Comparison of ENCODE assay signal across 7 cellular contexts in the genomic region with DNA sequence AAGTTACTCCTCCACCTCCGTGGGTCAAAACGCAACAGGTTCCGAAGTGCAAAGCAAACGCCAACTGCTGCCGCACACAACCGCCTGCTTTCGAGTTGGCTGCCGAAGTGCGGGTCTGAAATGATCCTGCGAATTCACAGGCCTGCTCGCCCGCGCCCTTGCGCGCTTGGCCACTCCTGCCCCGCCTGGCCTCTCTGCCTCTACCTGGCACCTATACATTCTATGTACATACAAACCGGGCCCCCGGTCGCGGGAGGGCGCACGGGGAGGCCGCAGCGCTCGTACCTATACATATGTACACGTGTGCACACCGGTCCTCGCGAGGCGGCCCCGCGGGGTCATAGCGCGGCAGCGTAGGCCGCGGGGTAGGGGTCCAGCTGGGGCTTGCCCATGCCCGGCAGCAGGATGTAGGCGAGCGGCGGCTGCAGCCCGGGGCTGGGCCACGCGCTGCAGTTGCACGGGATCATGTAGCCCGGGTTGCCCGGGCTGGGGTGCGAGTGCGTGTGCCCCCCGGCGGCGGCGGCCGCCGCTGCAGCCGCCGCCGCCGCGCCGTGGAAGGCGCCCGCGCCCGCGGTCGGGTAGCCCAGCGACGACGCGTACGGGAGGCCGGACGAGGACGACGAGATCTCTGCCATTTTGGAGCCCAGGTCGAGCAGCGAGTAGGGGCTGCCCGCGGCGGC. TPM values are rescaled to one million over a fixed set of nuclear protein-coding genes. Genes with fewer than 3 reads are reported as not detected.
A peak's percentile ranks its signal among the peaks of the same experiment; 100 is the strongest.
DNase-seq lines count a peak whose midpoint lies in the region; ATAC-seq, FAIRE-seq and TF ChIP-seq lines count a peak whose summit lies in the region.

No MANE protein-coding gene starts in this region.

- H3K4me3 ChIP-seq in GM12864 (ENCODE audit: low read depth, low read length) = peak overlapping the region; percentile 38
- H3K4me3 ChIP-seq in LNCaP clone FGC (ENCODE audit: low read depth, low read length) = no peak overlapping the region
- H3K4me3 ChIP-seq in K562 = no peak overlapping the region
- H3K4me3 ChIP-seq in naive thymus-derived CD4-positive, alpha-beta T cell (ENCODE audit: low read length) = no peak overlapping the region

- peaks cover 27 to 38% of the 10 kb centered on the region in 2 experiments; a peak in 4 of 5 replicates for H3K27me3 ChIP-seq in K562 (ENCODE audit: control insufficient read depth in 2 of 2, insufficient read depth in 2 of 2, low read length in 2 of 2)
- H3K27me3 ChIP-seq in naive thymus-derived CD4-positive, alpha-beta T cell (ENCODE audit: control insufficient read depth in 2 of 2, insufficient read depth in 2 of 2, low read length in 2 of 2) = peaks cover 4 to 44% of the 10 kb centered on the region in 2 donors

- no peak for TF ChIP-seq EP300 in K562 (IDR thresholded peaks at IDR 0.05; ENCODE audit: low read length)

- TF ChIP-seq RAD21 in K562 (CRISPR knock-in tag; conservative IDR thresholded peaks at IDR 0.05 in 1 of 2, IDR thresholded peaks at IDR 0.05 in 1 of 2) = peak in 1 of 2 experiments; percentile 13; a peak in 1 of 4 replicates

- H3K36me3 Mint-ChIP-seq in naive thymus-derived CD4-positive, alpha-beta T cell = peaks cover 0 to 9% (median 0%) of the 10 kb centered on the region in 5 donors

- intact Hi-C loops in K562 (cut with micrococcal nuclease) = loop anchor here (1.0 to 2.0 kb wide), 2 partner anchors 36 to 91 kb away; no protein-coding TSS in a partner anchor
- intact Hi-C loops in naive thymus-derived CD4-positive, alpha-beta T cell (cut with micrococcal nuclease) = no loop called here

- no peak for DNase-seq in GM12864 (ENCODE audit: low read depth)
- DNase-seq in LNCaP clone FGC (ENCODE audit: low read depth) = no peak
- DNase-seq in K562 (ENCODE audit: extremely low read depth in 1 of 4, low spot score in 3 of 4) = peak; percentile 21 to 62 (median 54)
- DNase-seq in naive thymus-derived CD4-positive, alpha-beta T cell = no peak
- no peak for DNase-seq in NAMALWA (ENCODE audit: low spot score)
- DNase-seq in NCI-H1048 (lab: John Stamatoyannopoulos, UW) = no peak

- no peak for FAIRE-seq in K562 (lab: Jason Lieb, UNC)

- no peaks in the 10 kb centered on the region for H4K20me1 ChIP-seq in K562 (replicated peaks; ENCODE audit: control insufficient read depth, insufficient read depth, low read length)

- no peak for TF ChIP-seq POLR2A in K562 (conservative IDR thresholded peaks at IDR 0.05)

- H3K79me2 ChIP-seq in K562 (ENCODE audit: control insufficient read depth, insufficient read depth, low read length) = no peaks in the 10 kb centered on the region

- BruUV-seq in K562 (replicated peaks; lab: Mats Ljungman, UMichigan) = no TSS peak

- POLR2A ChIA-PET in K562 (lab: Yijun Ruan, JAX) = no interaction called here
- POLR2A ChIA-PET in naive thymus-derived CD4-positive, alpha-beta T cell (lab: Charles Lee) = no interaction called here

- H3K9ac ChIP-seq in K562 (ENCODE audit: insufficient read depth in 1 of 2, low read depth in 2 of 2, low read length in 2 of 2) = no peak overlapping the region; a peak in 1 of 4 replicates

- H3K36me3 ChIP-seq in K562 (ENCODE audit: control insufficient read depth, insufficient read depth, low read length) = no peaks in the 10 kb centered on the region
- no peaks in the 10 kb centered on the region for H3K36me3 ChIP-seq in naive thymus-derived CD4-positive, alpha-beta T cell (ENCODE audit: control insufficient read depth in 2 of 3, insufficient read depth in 3 of 3, low read length in 3 of 3)

- H3K27ac Mint-ChIP-seq in naive thymus-derived CD4-positive, alpha-beta T cell = no peak overlapping the region

- no peaks in the 10 kb centered on the region for H3K9me3 ChIP-seq in K562 (replicated peaks; ENCODE audit: control insufficient read depth, insufficient read depth, low read depth, low read length)
- peaks cover 0 to 5% (median 0%) of the 10 kb centered on the region in 3 experiments for H3K9me3 ChIP-seq in naive thymus-derived CD4-positive, alpha-beta T cell (ENCODE audit: control insufficient read depth in 2 of 3, low read length in 3 of 3)

- H3K27me3 Mint-ChIP-seq in naive thymus-derived CD4-positive, alpha-beta T cell = peaks cover 72 to 82% (median 75%) of the 10 kb centered on the region in 5 donors

- TF ChIP-seq CTCF in GM12864 (IDR thresholded peaks at IDR 0.05; ENCODE audit: low read depth, low read length, missing control alignments) = peak; percentile 25
- TF ChIP-seq CTCF in LNCaP clone FGC (IDR thresholded peaks at IDR 0.05; ENCODE audit: control insufficient read depth, extremely low read depth, insufficient read depth) = peak; percentile 20; the same call in 1 of the 2 replicates
- TF ChIP-seq CTCF in K562 (IDR thresholded peaks at IDR 0.05 in 2 of 3, conservative IDR thresholded peaks at IDR 0.05 in 1 of 3; ENCODE audit: insufficient read depth in 2 of 3, low read depth in 1 of 3, low read length in 3 of 3) = peak in 2 of 3 experiments; percentile 18 to 35; a peak in 2 of 6 replicates

- ATAC-seq in GM21367 (IDR thresholded peaks at IDR 0.05; ENCODE audit: unreplicated experiment) (peak; percentile 77), K562 (peak; percentile 81)
- peak; percentile 11 for ATAC-seq in naive thymus-derived CD4-positive, alpha-beta T cell

- no peak overlapping the region for H2AFZ ChIP-seq in K562 (ENCODE audit: low read depth, low read length)

- CTCF ChIA-PET in K562 (lab: Yijun Ruan, JAX; ENCODE audit: low intra/inter-chr PET ratio) = no interaction called here
- CTCF ChIA-PET in naive thymus-derived CD4-positive, alpha-beta T cell (lab: Charles Lee) = no interaction called here

- H3K9me3 Mint-ChIP-seq in naive thymus-derived CD4-positive, alpha-beta T cell = peaks cover 0 to 31% (median 8%) of the 10 kb centered on the region in 11 donors

- in situ Hi-C loops in K562 (cut with MboI) = no loop called here

- 6% methylated on average over 30 of the region's 81 CpGs for WGBS in K562 (ENCODE audit: insufficient coverage, low coverage, missing lambda C conversion rate)

- no peak overlapping the region for H3K4me2 ChIP-seq in K562 (ENCODE audit: insufficient read depth, low read length)

- peak overlapping the region; percentile 12 to 79 (median 64) for H3K4me3 Mint-ChIP-seq in naive thymus-derived CD4-positive, alpha-beta T cell

- peaks cover 10 to 53% (median 31%) of the 10 kb centered on the region in 7 donors for H3K4me1 Mint-ChIP-seq in naive thymus-derived CD4-positive, alpha-beta T cell

- H3K4me1 ChIP-seq in K562 (replicated peaks in 1 of 2; ENCODE audit: control insufficient read depth in 2 of 2, insufficient read depth in 2 of 2, low read length in 2 of 2) = peaks cover 2 to 37% of the 10 kb centered on the region in 2 experiments; a peak in 2 of 5 replicates
- no peaks in the 10 kb centered on the region for H3K4me1 ChIP-seq in naive thymus-derived CD4-positive, alpha-beta T cell (ENCODE audit: control insufficient read depth in 2 of 2, insufficient read depth in 2 of 2, low read length in 2 of 2)

- no peaks in the 10 kb centered on the region for H3K9me1 ChIP-seq in K562 (ENCODE audit: control insufficient read depth, insufficient read depth, low read length)

- H3K27ac ChIP-seq in K562 (ENCODE audit: extremely low read depth, low read depth, low read length) = no peak overlapping the region
- no peak overlapping the region for H3K27ac ChIP-seq in naive thymus-derived CD4-positive, alpha-beta T cell (ENCODE audit: low read depth, low read length)

TF ChIP-seq in K562, 482 proteins besides CTCF, POLR2A, EP300 and RAD21 (continues in another document):
- TF ChIP-seq PCBP1 (IDR thresholded peaks at IDR 0.05; ENCODE audit: low read depth, low read length, poor library complexity, severe bottlenecking) (peak; percentile 32), TFE3 (CRISPR knock-in tag; IDR thresholded peaks at IDR 0.05) (no peak), EP400 (IDR thresholded peaks at IDR 0.05) (no peak), CXXC5 (CRISPR knock-in tag; IDR thresholded peaks at IDR 0.05) (peak; percentile 42; the same call in 1 of the 2 replicates), SMC3 (conservative IDR thresholded peaks at IDR 0.05; ENCODE audit: insufficient read depth, low read depth, low read length) (0 out of 2 replicates have a peak, but pooled peaks have one; percentile 16)

RNA-seq across cellular contexts. Expression of gene SOX21, which starts 1.3 kb away (rescaled TPM):
- not detected in 2 replicates for total RNA-seq in K562 (2011; cell fraction: chromatin; rRNA removed; ENCODE audit: low replicate concordance)
- total RNA-seq in K562 (2011; cell fraction: nucleolus; rRNA removed) = 0.17 TPM in 1 of 2 replicates, not detected in the other
- 0.23 TPM in 1 of 2 replicates, not detected in the other for total RNA-seq in K562 (2011; cell fraction: nucleoplasm; rRNA removed)
- total RNA-seq in K562 (2014; rRNA removed) = not detected in 2 replicates
- not detected in 2 replicates for total RNA-seq in K562 (2014; rRNA removed; fragmentation: Illumina TruSeq; extraction: Trizol)
- total RNA-seq in K562 (2015; rRNA removed; fragmentation: Illumina TruSeq; extraction: Trizol) = 0.07 and 0.08 TPM in 2 replicates
- total RNA-seq in K562 (2021) = not detected in 2 replicates
- polyA plus RNA-seq in K562 (2011; rRNA removed) = not detected in 2 replicates
- 0.01 TPM in 1 of 2 replicates, not detected in the other for polyA plus RNA-seq in K562 (2011; cell fraction: cytosol; rRNA removed)
- polyA plus RNA-seq in K562 (2011; cell fraction: nucleus; rRNA removed) = 0.10 TPM in 1 of 2 replicates, not detected in the other
- polyA plus RNA-seq in K562 (2012) = 0.07 and 0.18 TPM in 2 replicates
- polyA plus RNA-seq in K562 (2014; fragmentation: Illumina TruSeq; extraction: Trizol) = not detected in 2 replicates
- polyA plus RNA-seq in K562 (2014; fragmentation: Nextera tagmentation; extraction: Ambion mirVana) = not detected
- polyA plus RNA-seq in K562 (2014; rRNA removed) = 0.04 TPM in 1 of 2 replicates, not detected in the other
- not detected in 2 replicates for polyA minus RNA-seq in K562 (2011; rRNA and poly(A)+ RNA removed)
- polyA minus RNA-seq in K562 (2011; cell fraction: cytosol; rRNA and poly(A)+ RNA removed) = not detected in 2 replicates
- polyA minus RNA-seq in K562 (2011; cell fraction: nucleus; rRNA and poly(A)+ RNA removed) = not detected in 2 replicates
- total RNA-seq in naive thymus-derived CD4-positive, alpha-beta T cell = not detected
- polyA plus RNA-seq in naive thymus-derived CD4-positive, alpha-beta T cell = not detected

Comparison
In these comparisons a context has a peak if more than half of its experiments do, and no peak if none do; other contexts are left out.
1. DNase-seq: peak in K562 (4 of 4); none in GM12864 (single experiment), LNCaP clone FGC (single experiment), naive thymus-derived CD4-positive, alpha-beta T cell (0 of 9), NAMALWA (single experiment) and NCI-H1048 (single experiment).
2. ATAC-seq: peak in every context shown above with its lines; median percentile 81 in K562; 77 in GM21367; 11 in naive thymus-derived CD4-positive, alpha-beta T cell.
3. Peak in every context shown above with its lines, with median percentiles within 50 percentile points of each other: CTCF ChIP-seq.